Comparison of ENCODE assay signal across 20 cellular contexts in the genomic region with DNA sequence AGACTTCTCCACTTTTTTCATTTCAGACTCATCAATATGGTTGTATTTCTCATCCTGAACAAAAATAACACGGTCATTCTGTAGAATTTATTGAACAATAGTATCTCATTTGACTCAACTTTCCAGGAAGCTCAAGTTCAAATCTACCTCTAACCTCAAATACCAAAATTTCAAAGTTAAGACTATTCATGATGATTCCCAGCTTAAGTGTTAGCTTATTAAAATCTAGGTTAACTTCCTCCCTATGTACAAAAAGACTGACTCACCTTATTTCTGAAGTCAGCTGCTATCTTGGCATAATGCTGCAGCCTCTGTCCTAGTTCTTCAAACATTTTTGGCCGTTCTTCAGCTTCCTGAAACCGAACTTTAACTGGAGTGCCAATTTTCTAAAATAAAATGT.
"Had no signal": no experiment of that assay in that cellular context is flagged by ENCODE, and none has a peak within 500 bp of the region (broad histone marks: within the 10 kb centered on the region; RNA-seq: fewer than 3 reads in every experiment).

No MANE protein-coding gene starts in this region.

- H3K9me3 Mint-ChIP-seq: endodermal cell; memory B cell; natural killer cell treated with Interleukin-12 subunit alpha and Interleukin-12 subunit beta and Interleukin-15 and Interleukin-18, amount 100 ng/mL, for 72 hours; stimulated activated naive B cell treated with anti-CD40 and anti-IgM and Interleukin-4, amounts not matched to agents 10 μg/mL and 1 μg/mL and 100 μg/mL, for 72 hours had no signal

- FAIRE-seq: keratinocyte had no signal

- H3K27me3 Mint-ChIP-seq: memory B cell; natural killer cell treated with Interleukin-12 subunit alpha and Interleukin-12 subunit beta and Interleukin-15 and Interleukin-18, amount 100 ng/mL, for 72 hours; progenitor cell of endocrine pancreas; stimulated activated naive B cell treated with anti-CD40 and anti-IgM and Interleukin-4, amounts not matched to agents 10 μg/mL and 1 μg/mL and 100 μg/mL, for 72 hours had no signal

- ATAC-seq: foreskin keratinocyte; heart right ventricle; natural killer cell treated with Interleukin-12 subunit alpha and Interleukin-12 subunit beta and Interleukin-15 and Interleukin-18, amount 100 ng/mL, for 72 hours; right cardiac atrium; stimulated activated naive B cell treated with anti-CD40 and anti-IgM and Interleukin-4, amounts not matched to agents 10 μg/mL and 1 μg/mL and 100 μg/mL, for 72 hours had no signal

- H3K27ac ChIP-seq: foreskin keratinocyte, heart right ventricle, left ventricle myocardium inferior, upper lobe of left lung had no signal

- H3K4me3 ChIP-seq: heart right ventricle, left ventricle myocardium inferior, smooth muscle cell, upper lobe of left lung had no signal

- H3K27me3 ChIP-seq: foreskin keratinocyte, heart right ventricle, upper lobe of left lung had no signal

- H3K9me3 ChIP-seq: heart right ventricle, left ventricle myocardium inferior, upper lobe of left lung had no signal

- H3K4me1 ChIP-seq: foreskin keratinocyte, heart right ventricle, left ventricle myocardium inferior, upper lobe of left lung had no signal

- H3K4me2 ChIP-seq: smooth muscle cell had no signal

- H3K4me1 Mint-ChIP-seq: endodermal cell had no signal

- H3K4me3 Mint-ChIP-seq: endodermal cell; memory B cell; natural killer cell treated with Interleukin-12 subunit alpha and Interleukin-12 subunit beta and Interleukin-15 and Interleukin-18, amount 100 ng/mL, for 72 hours; stimulated activated naive B cell treated with anti-CD40 and anti-IgM and Interleukin-4, amounts not matched to agents 10 μg/mL and 1 μg/mL and 100 μg/mL, for 72 hours had no signal

- DNase-seq: activated CD4-positive, alpha-beta T cell treated with anti-CD3 and anti-CD28 coated beads, Interleukin-2, amount 50 U/mL, for 48 hours; activated CD4-positive, CD25-positive, alpha-beta regulatory T cell; activated CD8-positive, alpha-beta memory T cell treated with anti-CD3 and anti-CD28 coated beads, Interleukin-2, amount 50 U/mL, for 48 hours; activated effector memory CD4-positive, alpha-beta T cell treated with anti-CD3 and anti-CD28 coated beads, Interleukin-2, amount 50 U/mL, for 16 hours; central memory CD4-positive, alpha-beta T cell; endodermal cell; foreskin keratinocyte; heart right ventricle; left ventricle myocardium inferior; nucleus accumbens; right cardiac atrium; SHP77 treated with DMSO at 0.1 percent for 48 hours; stimulated activated naive B cell treated with anti-CD40 and anti-IgM and Interleukin-4, amounts not matched to agents 10 μg/mL and 1 μg/mL and 100 μg/mL, for 72 hours; T-helper 2 cell; upper lobe of left lung had no signal

- H3K27ac Mint-ChIP-seq: endodermal cell; memory B cell; progenitor cell of endocrine pancreas; stimulated activated naive B cell treated with anti-CD40 and anti-IgM and Interleukin-4, amounts not matched to agents 10 μg/mL and 1 μg/mL and 100 μg/mL, for 72 hours had no signal
